In genomic region chr14:73531971-73532370, GRCh38 we compare ENCODE assay signal across 2 cellular contexts. TPM values are rescaled to one million over a fixed set of nuclear protein-coding genes. Genes with fewer than 3 reads are reported as not detected.
"Had no signal": no experiment of that assay in that cellular context is flagged by ENCODE, and none has a peak within 500 bp of the region (broad histone marks: within the 10 kb centered on the region; RNA-seq: fewer than 3 reads in every experiment).

No MANE protein-coding gene starts in this region.

RNA-seq across cellular contexts. Expression of gene HEATR4, which starts 26.8 kb away (rescaled TPM):
- total RNA-seq: glomerular endothelial cell; naive thymus-derived CD8-positive, alpha-beta T cell had no signal
